ENCODE assay signal across 9 cellular contexts in genomic region chr1:212162635-212163034, GRCh38.
DNase-seq lines count a peak whose midpoint lies in the region; ATAC-seq and TF ChIP-seq lines count a peak whose summit lies in the region.
"Had no signal": no experiment of that assay in that cellular context is flagged by ENCODE, and none has a peak within 500 bp of the region (broad histone marks: within the 10 kb centered on the region; RNA-seq: fewer than 3 reads in every experiment).

No MANE protein-coding gene starts in this region.

- intact Hi-C loops in natural killer cell (cut with micrococcal nuclease) = loop anchor here (10.0 kb wide), 1 partner anchor 92 kb away; no protein-coding TSS in a partner anchor

- DNase-seq in CD4-positive, CD25-positive, alpha-beta regulatory T cell = peak in 2 of 3 donors; percentile 11 to 18
- DNase-seq in activated naive CD8-positive, alpha-beta T cell treated with anti-CD3 and anti-CD28 coated beads, Interleukin-2, amount 50 U/mL, for 24 hours = peak; percentile 20
- no peak for DNase-seq in natural killer cell
- no peak for DNase-seq in coronary artery (ENCODE audit: low spot score)
- no peak for DNase-seq in mesendoderm
- DNase-seq in stimulated activated CD4-positive, alpha-beta T cell treated with anti-CD3 and anti-CD28 coated beads, Interleukin-12 subunit alpha, Interleukin-12 subunit beta, amount 100 ng/mL, for 4 hours = no peak

- peaks cover 12 to 29% (median 19%) of the 10 kb centered on the region in 4 donors for H3K4me1 Mint-ChIP-seq in CD4-positive, CD25-positive, alpha-beta regulatory T cell
- peaks cover 33% of the 10 kb centered on the region for H3K4me1 Mint-ChIP-seq in activated naive CD8-positive, alpha-beta T cell treated with anti-CD3 and anti-CD28 coated beads, Interleukin-2, amount 50 U/mL, for 24 hours
- peaks cover 10 to 27% of the 10 kb centered on the region in 2 donors for H3K4me1 Mint-ChIP-seq in natural killer cell

- no peak overlapping the region for H4K8ac ChIP-seq in mesendoderm (ENCODE audit: low read depth, low read length)

- peak overlapping the region in 1 of 3 donors; percentile 62 for H3K27ac Mint-ChIP-seq in CD4-positive, CD25-positive, alpha-beta regulatory T cell
- H3K27ac Mint-ChIP-seq in activated naive CD8-positive, alpha-beta T cell treated with anti-CD3 and anti-CD28 coated beads, Interleukin-2, amount 50 U/mL, for 24 hours = peak overlapping the region; percentile 44
- peak overlapping the region in 1 of 2 donors; percentile 10 for H3K27ac Mint-ChIP-seq in natural killer cell
- H3K27ac Mint-ChIP-seq: dendritic cell treated with granulocyte-macrophage colony-stimulating factor and Interleukin-4, amounts not matched to agents 40 ng/mL and 50 ng/mL, for 4 days had no signal

- H3K4ac ChIP-seq in mesendoderm (ENCODE audit: low read depth, low read length) = no peak overlapping the region

- H3K4me3 ChIP-seq in CD4-positive, CD25-positive, alpha-beta regulatory T cell (ENCODE audit: low read depth, low read length) = peak overlapping the region; percentile 3
- H3K4me3 ChIP-seq in coronary artery (no peak overlapping the region), mesendoderm (ENCODE audit: low read length) (no peak overlapping the region)

- no CpG with 5 or more reads among the region's 5 CpGs for WGBS in mesendoderm (ENCODE audit: extremely low coverage, insufficient coverage, low lambda C conversion rate)

- no peak overlapping the region for H2BK15ac ChIP-seq in mesendoderm (replicated peaks; ENCODE audit: low read depth)

- no peak for ATAC-seq in CD4-positive, CD25-positive, alpha-beta regulatory T cell (ENCODE audit: low read depth in 2 of 2)
- ATAC-seq in GM19043 (IDR thresholded peaks at IDR 0.05; ENCODE audit: low read depth, unreplicated experiment) (peak; percentile 42), HG03521 (IDR thresholded peaks at IDR 0.05; ENCODE audit: unreplicated experiment) (peak; percentile 45), natural killer cell (peak; percentile 28 to 58 (median 48))
- ATAC-seq in activated naive CD8-positive, alpha-beta T cell treated with anti-CD3 and anti-CD28 coated beads, Interleukin-2, amount 50 U/mL, for 24 hours = peak; percentile 9

- no peaks in the 10 kb centered on the region for H3K9me3 Mint-ChIP-seq in CD4-positive, CD25-positive, alpha-beta regulatory T cell
- no peaks in the 10 kb centered on the region for H3K9me3 Mint-ChIP-seq in activated naive CD8-positive, alpha-beta T cell treated with anti-CD3 and anti-CD28 coated beads, Interleukin-2, amount 50 U/mL, for 24 hours
- H3K9me3 Mint-ChIP-seq in natural killer cell = no peaks in the 10 kb centered on the region
- H3K9me3 Mint-ChIP-seq: dendritic cell treated with granulocyte-macrophage colony-stimulating factor and Interleukin-4, amounts not matched to agents 40 ng/mL and 50 ng/mL, for 4 days had no signal

- H3K27me3 ChIP-seq in CD4-positive, CD25-positive, alpha-beta regulatory T cell (ENCODE audit: control insufficient read depth, insufficient read depth, low read length) = no peaks in the 10 kb centered on the region
- no peaks in the 10 kb centered on the region for H3K27me3 ChIP-seq in mesendoderm (ENCODE audit: insufficient read depth, low read length, poor library complexity)

- H3K4me3 Mint-ChIP-seq in CD4-positive, CD25-positive, alpha-beta regulatory T cell = peak overlapping the region in 1 of 4 donors; percentile 25
- no peak overlapping the region for H3K4me3 Mint-ChIP-seq in activated naive CD8-positive, alpha-beta T cell treated with anti-CD3 and anti-CD28 coated beads, Interleukin-2, amount 50 U/mL, for 24 hours
- H3K4me3 Mint-ChIP-seq in natural killer cell = peak overlapping the region; percentile 25
- H3K4me3 Mint-ChIP-seq: dendritic cell treated with granulocyte-macrophage colony-stimulating factor and Interleukin-4, amounts not matched to agents 40 ng/mL and 50 ng/mL, for 4 days had no signal

- no peak for TF ChIP-seq CTCF in natural killer cell (IDR thresholded peaks at IDR 0.05)
- no peak for TF ChIP-seq CTCF in coronary artery (IDR thresholded peaks at IDR 0.05)

- H3K4me1 ChIP-seq in CD4-positive, CD25-positive, alpha-beta regulatory T cell (ENCODE audit: control insufficient read depth, insufficient read depth, low read length, poor library complexity, severe bottlenecking) = peaks cover 4% of the 10 kb centered on the region
- no peaks in the 10 kb centered on the region for H3K4me1 ChIP-seq in mesendoderm (ENCODE audit: control insufficient read depth, low read depth, low read length)

- H3K9me3 ChIP-seq in CD4-positive, CD25-positive, alpha-beta regulatory T cell (ENCODE audit: control insufficient read depth in 2 of 2, low read length in 2 of 2) = no peaks in the 10 kb centered on the region

- no peak overlapping the region for H3K9ac ChIP-seq in mesendoderm (ENCODE audit: low read length)

- H3K79me2 ChIP-seq in mesendoderm (ENCODE audit: control insufficient read depth, insufficient read depth, low read length) = no peaks in the 10 kb centered on the region

- H3K56ac ChIP-seq in mesendoderm (ENCODE audit: low read length) = no peak overlapping the region

- no peaks in the 10 kb centered on the region for H3K79me1 ChIP-seq in mesendoderm (ENCODE audit: low read length)

- no peaks in the 10 kb centered on the region for H3K27me3 Mint-ChIP-seq in CD4-positive, CD25-positive, alpha-beta regulatory T cell
- no peaks in the 10 kb centered on the region for H3K27me3 Mint-ChIP-seq in activated naive CD8-positive, alpha-beta T cell treated with anti-CD3 and anti-CD28 coated beads, Interleukin-2, amount 50 U/mL, for 24 hours
- H3K27me3 Mint-ChIP-seq in natural killer cell (ENCODE audit: low read depth in 2 of 2) = peaks cover 0 to 3% of the 10 kb centered on the region in 2 donors
- H3K27me3 Mint-ChIP-seq: dendritic cell treated with granulocyte-macrophage colony-stimulating factor and Interleukin-4, amounts not matched to agents 40 ng/mL and 50 ng/mL, for 4 days had no signal

- H2AK5ac ChIP-seq in mesendoderm (ENCODE audit: low read length) = no peak overlapping the region

- no peak overlapping the region for H2BK120ac ChIP-seq in mesendoderm (ENCODE audit: low read depth, low read length)

- no peak overlapping the region for H3K18ac ChIP-seq in mesendoderm (ENCODE audit: low read length)

- no peak overlapping the region for H2BK5ac ChIP-seq in mesendoderm (ENCODE audit: low read length)

- no peaks in the 10 kb centered on the region for H3K36me3 ChIP-seq in CD4-positive, CD25-positive, alpha-beta regulatory T cell (ENCODE audit: control insufficient read depth, insufficient read depth, low read length)
- H3K36me3 ChIP-seq in mesendoderm (ENCODE audit: control insufficient read depth, insufficient read depth, low read length) = no peaks in the 10 kb centered on the region

- no peak overlapping the region for H3K27ac ChIP-seq in CD4-positive, CD25-positive, alpha-beta regulatory T cell (ENCODE audit: insufficient read depth, low read length, poor library complexity, severe bottlenecking)
- H3K27ac ChIP-seq in coronary artery (no peak overlapping the region), mesendoderm (ENCODE audit: low read depth, low read length) (no peak overlapping the region)

- no peak overlapping the region for H3K4me2 ChIP-seq in mesendoderm (ENCODE audit: low read length)

- H4K5ac ChIP-seq in mesendoderm (ENCODE audit: low read length) = no peak overlapping the region

- H3K23ac ChIP-seq in mesendoderm (ENCODE audit: low read length) = no peak overlapping the region

- H3K36me3 Mint-ChIP-seq in CD4-positive, CD25-positive, alpha-beta regulatory T cell = no peaks in the 10 kb centered on the region
- no peaks in the 10 kb centered on the region for H3K36me3 Mint-ChIP-seq in activated naive CD8-positive, alpha-beta T cell treated with anti-CD3 and anti-CD28 coated beads, Interleukin-2, amount 50 U/mL, for 24 hours (ENCODE audit: low read depth)
- no peaks in the 10 kb centered on the region for H3K36me3 Mint-ChIP-seq in natural killer cell

Comparison
In these comparisons a context has a peak if more than half of its experiments do, and no peak if none do; other contexts are left out.
1. ATAC-seq: peak in GM19043 (single experiment), HG03521 (single experiment), activated naive CD8-positive, alpha-beta T cell treated with anti-CD3 and anti-CD28 coated beads, Interleukin-2, amount 50 U/mL, for 24 hours (single experiment) and natural killer cell (3 of 3); none in CD4-positive, CD25-positive, alpha-beta regulatory T cell (0 of 2).
2. DNase-seq: peak in CD4-positive, CD25-positive, alpha-beta regulatory T cell (2 of 3) and activated naive CD8-positive, alpha-beta T cell treated with anti-CD3 and anti-CD28 coated beads, Interleukin-2, amount 50 U/mL, for 24 hours (single experiment); none in natural killer cell (single experiment), coronary artery (single experiment), mesendoderm (single experiment) and stimulated activated CD4-positive, alpha-beta T cell treated with anti-CD3 and anti-CD28 coated beads, Interleukin-12 subunit alpha, Interleukin-12 subunit beta, amount 100 ng/mL, for 4 hours (single experiment).